In the genomic region with DNA sequence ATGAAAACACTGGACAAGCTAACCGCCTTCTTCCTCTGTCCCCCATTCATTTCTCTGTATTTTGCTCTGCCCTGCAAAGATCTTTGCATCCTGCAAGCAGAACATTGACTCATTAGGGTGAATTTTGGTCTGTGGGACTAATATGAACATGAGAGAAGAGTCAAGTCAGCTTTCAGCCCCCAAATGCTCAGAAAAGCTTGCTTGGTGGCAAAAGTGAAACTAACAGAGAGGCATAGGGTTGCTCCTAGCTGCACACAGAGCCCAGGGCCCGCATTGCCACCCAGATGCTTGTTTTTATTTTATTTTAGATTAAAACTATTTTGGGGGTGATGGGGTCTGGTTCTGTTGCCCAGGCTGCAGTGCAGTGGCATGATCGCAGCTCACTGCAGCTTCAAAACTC, we compare ENCODE assay signal across 24 cellular contexts.
DNase-seq lines count a peak whose midpoint lies in the region; ATAC-seq and TF ChIP-seq lines count a peak whose summit lies in the region.
"Had no signal": no experiment of that assay in that cellular context is flagged by ENCODE, and none has a peak within 500 bp of the region (broad histone marks: within the 10 kb centered on the region; RNA-seq: fewer than 3 reads in every experiment).

No MANE protein-coding gene starts in this region.

- CTCF ChIA-PET in PC-9 (lab: Charles Lee) (no interaction called here), Caco-2 (lab: Charles Lee) (no interaction called here)

- no peaks in the 10 kb centered on the region for H3K9me2 ChIP-seq in GM23338 (ENCODE audit: insufficient read depth)
- H3K9me2 ChIP-seq in PC-9 (ENCODE audit: insufficient read depth), result no peaks in the 10 kb centered on the region

- no CpG with 5 or more reads among the region's 3 CpGs for WGBS in trophoblast cell (ENCODE audit: extremely low coverage, insufficient coverage, insufficient read length)

- H3K4me2 ChIP-seq in GM23338 (no peak overlapping the region), PC-9 (peak overlapping the region; percentile 23; the same call in 1 of the 2 replicates), fibroblast of lung (ENCODE audit: extremely low read depth, insufficient read depth, low read length) (peak overlapping the region; percentile 88), trophoblast cell (ENCODE audit: low read length) (no peak overlapping the region)

- no peaks in the 10 kb centered on the region for H3F3A ChIP-seq in GM23338 (replicated peaks; ENCODE audit: low read depth)
- H3F3A ChIP-seq in PC-9 (ENCODE audit: insufficient read depth, low read depth), result no peaks in the 10 kb centered on the region

- intact Hi-C loops in PC-9 (cut with micrococcal nuclease; ENCODE audit: unreplicated experiment), result no loop called here
- intact Hi-C loops in Caco-2 (cut with micrococcal nuclease; ENCODE audit: unreplicated experiment), result no loop called here

- H3K36me3 Mint-ChIP-seq in GM23338 (ENCODE audit: low read depth), result no peaks in the 10 kb centered on the region
- H3K36me3 Mint-ChIP-seq in Caco-2 (ENCODE audit: insufficient read depth, unreplicated experiment), result no peaks in the 10 kb centered on the region
- H3K36me3 Mint-ChIP-seq: stimulated activated naive B cell treated with anti-CD40 and anti-IgM and Interleukin-4, amounts not matched to agents 10 μg/mL and 1 μg/mL and 100 μg/mL, for 72 hours had no signal

- no peaks in the 10 kb centered on the region for H3K79me2 ChIP-seq in GM23338 (replicated peaks; ENCODE audit: insufficient read depth)
- H3K79me2 ChIP-seq in PC-9 (ENCODE audit: low read depth), result no peaks in the 10 kb centered on the region
- H3K79me2 ChIP-seq in fibroblast of lung (ENCODE audit: control insufficient read depth, insufficient read depth, low read length), result no peaks in the 10 kb centered on the region
- no peaks in the 10 kb centered on the region for H3K79me2 ChIP-seq in trophoblast cell (ENCODE audit: control insufficient read depth, insufficient read depth, low read length, poor library complexity)

- no peak overlapping the region for H2AK5ac ChIP-seq in trophoblast cell (ENCODE audit: low read length)

- POLR2A ChIA-PET in PC-9 (lab: Charles Lee; ENCODE audit: unreplicated experiment) (no interaction called here), Caco-2 (lab: Charles Lee) (interaction anchor here (0.5 kb wide), 1 partner anchor 201 kb away, joined by 3 read pairs; no protein-coding TSS in a partner anchor)

- BruUV-seq in PC-9 (replicated peaks; lab: Mats Ljungman, UMichigan), result no TSS peak
- BruUV-seq in Caco-2 (replicated peaks; lab: Mats Ljungman, UMichigan), result no TSS peak

- H2BK12ac ChIP-seq in trophoblast cell (ENCODE audit: low read length), result no peak overlapping the region

- no peak overlapping the region for H3K18ac ChIP-seq in trophoblast cell (ENCODE audit: low read length)

- no peak overlapping the region for H3K27ac ChIP-seq in GM23338 (ENCODE audit: low read depth)
- no peak overlapping the region for H3K27ac ChIP-seq in PC-9
- H3K27ac ChIP-seq in fibroblast of lung (ENCODE audit: insufficient read depth, low read length), result no peak overlapping the region
- no peak overlapping the region for H3K27ac ChIP-seq in trophoblast cell (ENCODE audit: low read depth, low read length)
- H3K27ac ChIP-seq: dorsolateral prefrontal cortex, foreskin keratinocyte, skin epidermis, testis had no signal

- H3K4me1 Mint-ChIP-seq in GM23338 (peaks cover 24% of the 10 kb centered on the region), Caco-2 (ENCODE audit: low read depth, unreplicated experiment) (peaks cover 16% of the 10 kb centered on the region)
- H3K4me1 Mint-ChIP-seq: B cell; stimulated activated naive B cell treated with anti-CD40 and anti-IgM and Interleukin-4, amounts not matched to agents 10 μg/mL and 1 μg/mL and 100 μg/mL, for 72 hours had no signal

- H3K79me1 ChIP-seq in trophoblast cell (ENCODE audit: low read length), result peaks cover 10% of the 10 kb centered on the region

- DNase-seq in GM23338 (ENCODE audit: low spot score) (no peak), PC-9 (no peak), fibroblast of lung (ENCODE audit: low read depth in 2 of 2) (peak in 1 of 2 donors; percentile 19), trophoblast cell (no peak), T-helper 2 cell (no peak), Caco-2 (no peak)
- DNase-seq in stimulated activated CD4-positive, alpha-beta T cell treated with anti-CD3 and anti-CD28 coated beads, Interleukin-2, amount 100 ng/mL, for 48 hours, result no peak
- DNase-seq: activated CD4-positive, alpha-beta T cell treated with anti-CD3 and anti-CD28 coated beads for 1 hour; activated naive CD4-positive, alpha-beta T cell treated with Interleukin-2 at 50 U/mL for 16 hours; activated T-cell treated with anti-CD3 and anti-CD28 coated beads, Interleukin-2, amount 50 U/mL, for 48 hours; COR-L47; dorsolateral prefrontal cortex; EL; foreskin keratinocyte; hippocampal formation; NCI-H2171; NCI-H526 treated with DMSO at 0.1 percent for 48 hours; stimulated activated CD4-positive, alpha-beta T cell treated with anti-CD3 and anti-CD28 coated beads, Interleukin-2, amount 100 ng/mL, for 24 hours; stimulated activated naive B cell treated with anti-CD40 and anti-IgM and Interleukin-4, amounts not matched to agents 10 μg/mL and 1 μg/mL and 100 μg/mL, for 72 hours; testis had no signal

- no peak overlapping the region for H3K27ac Mint-ChIP-seq in GM23338
- H3K27ac Mint-ChIP-seq in Caco-2 (ENCODE audit: unreplicated experiment), result no peak overlapping the region
- H3K27ac Mint-ChIP-seq: B cell; stimulated activated naive B cell treated with anti-CD40 and anti-IgM and Interleukin-4, amounts not matched to agents 10 μg/mL and 1 μg/mL and 100 μg/mL, for 72 hours had no signal

- H3K4me3 Mint-ChIP-seq in GM23338 (no peak overlapping the region), Caco-2 (ENCODE audit: unreplicated experiment) (no peak overlapping the region)
- H3K4me3 Mint-ChIP-seq: B cell; stimulated activated naive B cell treated with anti-CD40 and anti-IgM and Interleukin-4, amounts not matched to agents 10 μg/mL and 1 μg/mL and 100 μg/mL, for 72 hours had no signal

- H2AFZ ChIP-seq in GM23338 (peak overlapping the region; percentile 96), PC-9 (no peak overlapping the region), fibroblast of lung (ENCODE audit: low read length) (peak overlapping the region; percentile 78), trophoblast cell (ENCODE audit: insufficient read depth, low read length, poor library complexity) (no peak overlapping the region)

- H2BK5ac ChIP-seq in trophoblast cell (ENCODE audit: low read depth, low read length, poor library complexity), result peak overlapping the region; percentile 36

- no peak overlapping the region for H4K91ac ChIP-seq in trophoblast cell (ENCODE audit: low read depth, low read length)

- H3K9me3 ChIP-seq in PC-9 (ENCODE audit: insufficient read depth, low read depth) (no peaks in the 10 kb centered on the region), fibroblast of lung (ENCODE audit: control insufficient read depth, insufficient read depth, low read depth, low read length) (no peaks in the 10 kb centered on the region), trophoblast cell (ENCODE audit: insufficient read depth, low read depth, low read length) (peaks cover 2% of the 10 kb centered on the region), Caco-2 (no peaks in the 10 kb centered on the region)
- H3K9me3 ChIP-seq: HAP-1, testis had no signal

- H2BK120ac ChIP-seq in trophoblast cell (ENCODE audit: insufficient read depth, low read length, poor library complexity), result no peak overlapping the region

- H3K4me1 ChIP-seq in GM23338 (ENCODE audit: insufficient read depth) (peaks cover 9% of the 10 kb centered on the region), PC-9 (replicated peaks; ENCODE audit: insufficient read depth) (no peaks in the 10 kb centered on the region), fibroblast of lung (ENCODE audit: control insufficient read depth, extremely low read depth, insufficient read depth, low read length) (no peaks in the 10 kb centered on the region), trophoblast cell (ENCODE audit: control insufficient read depth in 1 of 2, insufficient read depth in 2 of 2, low read length in 2 of 2) (peaks cover 4 to 10% of the 10 kb centered on the region in 2 experiments), Caco-2 (peaks cover 14% of the 10 kb centered on the region)
- H3K4me1 ChIP-seq: foreskin keratinocyte, HAP-1, testis had no signal

- no peak overlapping the region for H3K23ac ChIP-seq in trophoblast cell (ENCODE audit: low read length)

- no peak overlapping the region for H3K9ac ChIP-seq in fibroblast of lung (ENCODE audit: insufficient read depth, low read length)
- H3K9ac ChIP-seq in trophoblast cell (ENCODE audit: low read length), result no peak overlapping the region

- H3K9me3 Mint-ChIP-seq in GM23338, result no peaks in the 10 kb centered on the region
- peaks cover 4% of the 10 kb centered on the region for H3K9me3 Mint-ChIP-seq in Caco-2 (ENCODE audit: unreplicated experiment)

- no peak for ATAC-seq in GM23338
- ATAC-seq: foreskin keratinocyte; K562; stimulated activated naive B cell treated with anti-CD40 and anti-IgM and Interleukin-4, amounts not matched to agents 10 μg/mL and 1 μg/mL and 100 μg/mL, for 72 hours had no signal

- H3K14ac ChIP-seq in trophoblast cell (ENCODE audit: low read length), result no peak overlapping the region

- H3K27me3 Mint-ChIP-seq in GM23338 (ENCODE audit: insufficient read depth, low read depth, poor library complexity) (peaks cover 2% of the 10 kb centered on the region), Caco-2 (ENCODE audit: insufficient read depth, unreplicated experiment) (no peaks in the 10 kb centered on the region)

- no peaks in the 10 kb centered on the region for H3K27me3 ChIP-seq in GM23338 (ENCODE audit: insufficient read depth)
- no peaks in the 10 kb centered on the region for H3K27me3 ChIP-seq in PC-9 (ENCODE audit: insufficient read depth, low read depth)
- H3K27me3 ChIP-seq in fibroblast of lung (ENCODE audit: control insufficient read depth, insufficient read depth, low read length), result no peaks in the 10 kb centered on the region
- no peaks in the 10 kb centered on the region for H3K27me3 ChIP-seq in trophoblast cell (ENCODE audit: insufficient read depth, low read length)
- H3K27me3 ChIP-seq in Caco-2 (replicated peaks; ENCODE audit: control insufficient read depth, insufficient read depth, low read length), result no peaks in the 10 kb centered on the region
- H3K27me3 ChIP-seq: testis had no signal

- no peak overlapping the region for H4K12ac ChIP-seq in trophoblast cell (ENCODE audit: low read depth, low read length)

- no peak for TF ChIP-seq CTCF in GM23338 (conservative IDR thresholded peaks at IDR 0.05; ENCODE audit: low read depth in 2 of 2)
- no peak for TF ChIP-seq CTCF in PC-9 (conservative IDR thresholded peaks at IDR 0.05)
- no peak for TF ChIP-seq CTCF in fibroblast of lung (conservative IDR thresholded peaks at IDR 0.05 in 1 of 2, IDR thresholded peaks at IDR 0.05 in 1 of 2; ENCODE audit: low read depth in 1 of 2, low read length in 2 of 2)
- TF ChIP-seq CTCF in Caco-2 (IDR thresholded peaks at IDR 0.05; ENCODE audit: insufficient read depth in 1 of 2, low read depth in 1 of 2, low read length in 1 of 2, severe bottlenecking in 1 of 2, unreplicated experiment in 1 of 2), result no peak

- H4K20me1 ChIP-seq in GM23338 (replicated peaks; ENCODE audit: insufficient read depth), result no peaks in the 10 kb centered on the region
- no peaks in the 10 kb centered on the region for H4K20me1 ChIP-seq in PC-9 (ENCODE audit: insufficient read depth)
- H4K20me1 ChIP-seq in fibroblast of lung (ENCODE audit: control insufficient read depth, extremely low read depth, insufficient read depth, low read length), result no peaks in the 10 kb centered on the region

- H3K36me3 ChIP-seq in GM23338 (ENCODE audit: insufficient read depth) (no peaks in the 10 kb centered on the region), PC-9 (ENCODE audit: low read depth) (no peaks in the 10 kb centered on the region), fibroblast of lung (ENCODE audit: control insufficient read depth, insufficient read depth, low read length) (no peaks in the 10 kb centered on the region), trophoblast cell (ENCODE audit: control insufficient read depth in 1 of 2, insufficient read depth in 2 of 2, low read length in 2 of 2) (no peaks in the 10 kb centered on the region), Caco-2 (ENCODE audit: control insufficient read depth, insufficient read depth, low read length) (no peaks in the 10 kb centered on the region)
- H3K36me3 ChIP-seq: HAP-1 had no signal

- no peak overlapping the region for H3K4me3 ChIP-seq in GM23338
- H3K4me3 ChIP-seq in PC-9, result no peak overlapping the region
- H3K4me3 ChIP-seq in fibroblast of lung (replicated peaks in 1 of 4; ENCODE audit: control extremely low read depth in 1 of 4, insufficient read depth in 1 of 4, low read depth in 3 of 4, low read length in 4 of 4), result peak overlapping the region in 3 of 4 experiments; percentile 13 to 42 (median 31)
- no peak overlapping the region for H3K4me3 ChIP-seq in trophoblast cell (ENCODE audit: low read depth, low read length)
- H3K4me3 ChIP-seq in Caco-2 (ENCODE audit: low read depth, low read length), result no peak overlapping the region
- H3K4me3 ChIP-seq: HAP-1, K562, skin epidermis, testis had no signal

- no peak overlapping the region for H4K8ac ChIP-seq in trophoblast cell (ENCODE audit: low read depth, low read length)

- no peak overlapping the region for H3K4ac ChIP-seq in trophoblast cell (ENCODE audit: low read depth, low read length)

Comparison
In these comparisons a context has a peak if more than half of its experiments do, and no peak if none do; other contexts are left out.
1. H2AFZ ChIP-seq: peak in GM23338 (single experiment) and fibroblast of lung (single experiment); none in PC-9 (single experiment) and trophoblast cell (single experiment).
2. H3K4me2 ChIP-seq: peak in PC-9 (single experiment) and fibroblast of lung (single experiment); none in GM23338 (single experiment) and trophoblast cell (single experiment).
3. H3K4me3 ChIP-seq: peak in fibroblast of lung (3 of 4); none in GM23338 (single experiment), PC-9 (single experiment), trophoblast cell (single experiment) and Caco-2 (single experiment).